ENCODE assay signal across 11 cellular contexts in genomic region chr9:136656795-136657611, GRCh38. TPM values are rescaled to one million over a fixed set of nuclear protein-coding genes. Genes with fewer than 3 reads are reported as not detected.
DNase-seq lines count a peak whose midpoint lies in the region; ATAC-seq and TF ChIP-seq lines count a peak whose summit lies in the region.
"Had no signal": no experiment of that assay in that cellular context is flagged by ENCODE, and none has a peak within 500 bp of the region (broad histone marks: within the 10 kb centered on the region; RNA-seq: fewer than 3 reads in every experiment).

No MANE protein-coding gene starts in this region.

- H3K27me3 ChIP-seq in heart right ventricle = peaks cover 0 to 85% (median 0%) of the 10 kb centered on the region in 7 donors
- H3K27me3 ChIP-seq in skeletal muscle tissue (ENCODE audit: control insufficient read depth in 3 of 3, insufficient read depth in 3 of 3, low read length in 3 of 3) = peaks cover 35 to 48% (median 45%) of the 10 kb centered on the region in 3 donors

- peak; percentile 19 to 55 (median 52) for ATAC-seq in heart right ventricle
- ATAC-seq in HG02759 (IDR thresholded peaks at IDR 0.05; ENCODE audit: unreplicated experiment) = no peak
- ATAC-seq in GM18498 (IDR thresholded peaks at IDR 0.05; ENCODE audit: unreplicated experiment) = no peak
- ATAC-seq: activated T-cell treated with anti-CD3 and anti-CD28 coated beads, Interleukin-2, amount 50 U/mL, for 4 hours had no signal

- WGBS in heart right ventricle, 2 donors = 52 to 56% methylated on average over 33 to 37 of the region's 37 CpGs

- TF ChIP-seq CTCF in heart right ventricle (IDR thresholded peaks at IDR 0.05) = no peak

- peak overlapping the region; percentile 92 to 99 (median 96) for H3K27ac ChIP-seq in heart right ventricle
- H3K27ac ChIP-seq in skeletal muscle tissue (ENCODE audit: low read depth, low read length) = peak overlapping the region; percentile 77

- H3K9me3 ChIP-seq in heart right ventricle = no peaks in the 10 kb centered on the region
- H3K9me3 ChIP-seq in skeletal muscle tissue (ENCODE audit: control insufficient read depth in 3 of 3, low read length in 3 of 3) = no peaks in the 10 kb centered on the region
- H3K9me3 ChIP-seq: body of pancreas had no signal

- H3K36me3 ChIP-seq in heart right ventricle = no peaks in the 10 kb centered on the region
- no peaks in the 10 kb centered on the region for H3K36me3 ChIP-seq in skeletal muscle tissue (ENCODE audit: control insufficient read depth in 3 of 3, insufficient read depth in 3 of 3, low read length in 3 of 3)

- intact Hi-C loops in heart right ventricle (cut with DNase I) = loop anchor here in 1 of 10 donors (1.0 to 5.0 kb wide), 2 partner anchors 11 to 55 kb away; partner anchors contain the start of gene DIPK1B

- H3K9ac ChIP-seq in skeletal muscle tissue (ENCODE audit: low read depth in 1 of 3, low read length in 3 of 3) = peak overlapping the region in 2 of 3 donors; percentile 45 to 73

- peaks cover 0 to 75% (median 30%) of the 10 kb centered on the region in 9 donors for H3K4me1 ChIP-seq in heart right ventricle
- H3K4me1 ChIP-seq in skeletal muscle tissue (ENCODE audit: control insufficient read depth in 3 of 3, insufficient read depth in 3 of 3, low read length in 3 of 3) = peaks cover 0 to 10% (median 8%) of the 10 kb centered on the region in 3 donors
- H3K4me1 ChIP-seq: body of pancreas had no signal

- DNase-seq in KG1 (lab: John Stamatoyannopoulos, UW) (peak; percentile 56), NOMO-1 treated with dmso at 0.1 percent for 144 hours (lab: John Stamatoyannopoulos, UW; ENCODE audit: unreplicated experiment) (peak; percentile 61), heart right ventricle (peak; percentile 37 to 59), NCI-H2196 (lab: John Stamatoyannopoulos, UW; ENCODE audit: unreplicated experiment) (no peak)
- DNase-seq: activated T-cell treated with anti-CD3 and anti-CD28 coated beads, Interleukin-2, amount 50 U/mL, for 4 hours; body of pancreas; H9; SHP77 treated with DMSO at 0.1 percent for 48 hours had no signal

- peak overlapping the region in 9 of 10 donors; percentile 26 to 83 (median 76) for H3K4me3 ChIP-seq in heart right ventricle
- H3K4me3 ChIP-seq in skeletal muscle tissue (ENCODE audit: low read length in 3 of 3) = peak overlapping the region in 2 of 3 donors; percentile 2 to 14
- H3K4me3 ChIP-seq: body of pancreas had no signal

RNA-seq across cellular contexts. Expression of gene EGFL7, which starts 5.7 kb away (rescaled TPM):
- 100 to 1,000 TPM in 5 of 10 donors, 10 to 100 TPM in 5; 68.6 to 115 (median 99.6) TPM for total RNA-seq in heart right ventricle
- polyA plus RNA-seq in heart right ventricle = 100 to 1,000 TPM; 160 to 377 TPM
- 51.7 TPM for total RNA-seq in skeletal muscle tissue

RNA-seq across cellular contexts. Expression of gene AGPAT2, which starts 30.3 kb away (rescaled TPM):
- total RNA-seq in heart right ventricle (10 to 100 TPM; 48.1 to 83.3 (median 58.4) TPM), skeletal muscle tissue (27.1 TPM)
- 100 to 1,000 TPM in 1 of 2 donors, 10 to 100 TPM in 1; 97.2 to 195 TPM for polyA plus RNA-seq in heart right ventricle

RNA-seq across cellular contexts. Expression of gene DIPK1B, which starts 55.4 kb away (rescaled TPM):
- 10 to 100 TPM; 15.7 to 26.1 (median 17.9) TPM for total RNA-seq in heart right ventricle
- 10 to 100 TPM; 24.8 to 37.9 TPM for polyA plus RNA-seq in heart right ventricle
- 11.0 TPM for total RNA-seq in skeletal muscle tissue

Comparison
In these comparisons a context has a peak if more than half of its experiments do, and no peak if none do; other contexts are left out.
1. ATAC-seq: peak in heart right ventricle (8 of 8); none in HG02759 (single experiment) and GM18498 (single experiment).